ENCODE assay signal across 1 cellular context in genomic region chr9:120841930-120842684, GRCh38.
TF ChIP-seq lines count a peak whose summit lies in the region.

No MANE protein-coding gene starts in this region.

TF ChIP-seq in K562, 482 proteins besides CTCF, POLR2A, EP300 and RAD21:
- TF ChIP-seq, protein P1, sequence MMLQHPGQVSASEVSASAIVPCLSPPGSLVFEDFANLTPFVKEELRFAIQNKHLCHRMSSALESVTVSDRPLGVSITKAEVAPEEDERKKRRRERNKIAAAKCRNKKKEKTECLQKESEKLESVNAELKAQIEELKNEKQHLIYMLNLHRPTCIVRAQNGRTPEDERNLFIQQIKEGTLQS (IDR thresholded peaks at IDR 0.05): no peak
- TF ChIP-seq, protein P1 (CRISPR knock-in tag; conservative IDR thresholded peaks at IDR 0.05): peak; percentile 14; the same call in 1 of the 2 replicates
- TF ChIP-seq WHSC1 (IDR thresholded peaks at IDR 0.05; ENCODE audit: low read length) (peak; percentile 90), ZNF384 (IDR thresholded peaks at IDR 0.05; ENCODE audit: low read depth, low read length) (0 out of 2 replicates have a peak, but pooled peaks have one; percentile 2), DIDO1 (tag; IDR thresholded peaks at IDR 0.05; ENCODE audit: low read depth) (no peak), RFX7 (CRISPR knock-in tag; IDR thresholded peaks at IDR 0.05) (peak; percentile 9; the same call in 1 of the 2 replicates), ELK3 (CRISPR knock-in tag; IDR thresholded peaks at IDR 0.05) (no peak), STAT6 (CRISPR knock-in tag; IDR thresholded peaks at IDR 0.05) (peak; percentile 68; the same call in 1 of the 2 replicates), CHD4 (IDR thresholded peaks at IDR 0.05; ENCODE audit: insufficient read depth, insufficient replicate concordance, low read depth, low read length, poor library complexity, severe bottlenecking) (peak; percentile 62), TSC22D4 (tag; IDR thresholded peaks at IDR 0.05) (0 out of 2 replicates have a peak, but pooled peaks have one; percentile 66), HMG20A (CRISPR knock-in tag; conservative IDR thresholded peaks at IDR 0.05) (no peak), MLX (CRISPR knock-in tag; conservative IDR thresholded peaks at IDR 0.05) (0 out of 4 replicates have a peak, but pooled peaks of 1 of the 2 experiments have one; percentile 55)
- TF ChIP-seq, protein P2, sequence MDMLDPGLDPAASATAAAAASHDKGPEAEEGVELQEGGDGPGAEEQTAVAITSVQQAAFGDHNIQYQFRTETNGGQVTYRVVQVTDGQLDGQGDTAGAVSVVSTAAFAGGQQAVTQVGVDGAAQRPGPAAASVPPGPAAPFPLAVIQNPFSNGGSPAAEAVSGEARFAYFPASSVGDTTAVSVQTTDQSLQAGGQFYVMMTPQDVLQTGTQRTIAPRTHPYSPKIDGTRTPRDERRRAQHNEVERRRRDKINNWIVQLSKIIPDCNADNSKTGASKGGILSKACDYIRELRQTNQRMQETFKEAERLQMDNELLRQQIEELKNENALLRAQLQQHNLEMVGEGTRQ (CRISPR knock-in tag; IDR thresholded peaks at IDR 0.05): no peak
